1 cellular context compared by ENCODE assay signal in the genomic region with DNA sequence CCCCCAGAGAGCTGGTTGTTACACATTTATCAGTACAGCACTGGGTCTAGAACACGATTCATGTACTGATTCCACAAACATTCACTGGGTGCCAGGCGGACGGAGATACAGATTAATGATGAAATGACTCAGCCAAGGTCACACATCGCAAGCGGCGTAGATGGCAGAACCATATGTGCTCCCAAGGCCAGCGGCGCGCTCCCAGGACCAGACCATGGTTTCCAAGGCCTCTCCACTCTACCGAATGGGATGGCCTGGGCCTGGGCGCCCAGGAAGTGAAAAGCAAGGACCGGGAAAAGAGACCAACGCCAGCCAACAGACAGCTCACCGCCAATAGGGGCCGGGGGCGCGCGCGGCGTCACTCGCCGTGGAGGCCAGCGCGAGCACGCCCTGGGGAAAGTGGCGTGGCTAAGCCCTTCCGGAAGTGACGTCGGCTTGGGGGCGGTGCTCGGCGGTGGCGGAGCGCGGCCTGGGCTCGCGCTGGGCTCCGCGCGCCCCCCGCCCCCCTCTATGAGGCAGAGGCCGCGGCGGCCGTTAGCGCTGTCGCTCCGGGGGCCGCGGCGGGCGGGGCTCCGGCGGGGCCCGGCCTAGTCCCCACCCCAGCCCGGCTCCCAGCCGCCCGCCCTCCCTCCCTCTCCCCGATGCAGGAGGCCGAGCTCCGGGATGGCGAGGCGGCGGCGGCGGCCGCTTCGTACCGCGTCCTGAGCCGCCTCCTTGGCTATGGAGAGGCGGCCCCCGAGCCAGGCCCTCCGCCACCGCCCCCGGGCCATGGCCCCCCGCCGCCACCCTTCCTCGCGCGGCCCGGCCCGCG.
TF ChIP-seq lines count a peak whose summit lies in the region.

A gene with protein sequence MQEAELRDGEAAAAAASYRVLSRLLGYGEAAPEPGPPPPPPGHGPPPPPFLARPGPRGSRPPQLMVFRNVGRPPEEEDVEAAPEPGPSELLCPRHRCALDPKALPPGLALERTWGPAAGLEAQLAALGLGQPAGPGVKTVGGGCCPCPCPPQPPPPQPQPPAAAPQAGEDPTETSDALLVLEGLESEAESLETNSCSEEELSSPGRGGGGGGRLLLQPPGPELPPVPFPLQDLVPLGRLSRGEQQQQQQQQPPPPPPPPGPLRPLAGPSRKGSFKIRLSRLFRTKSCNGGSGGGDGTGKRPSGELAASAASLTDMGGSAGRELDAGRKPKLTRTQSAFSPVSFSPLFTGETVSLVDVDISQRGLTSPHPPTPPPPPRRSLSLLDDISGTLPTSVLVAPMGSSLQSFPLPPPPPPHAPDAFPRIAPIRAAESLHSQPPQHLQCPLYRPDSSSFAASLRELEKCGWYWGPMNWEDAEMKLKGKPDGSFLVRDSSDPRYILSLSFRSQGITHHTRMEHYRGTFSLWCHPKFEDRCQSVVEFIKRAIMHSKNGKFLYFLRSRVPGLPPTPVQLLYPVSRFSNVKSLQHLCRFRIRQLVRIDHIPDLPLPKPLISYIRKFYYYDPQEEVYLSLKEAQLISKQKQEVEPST (plus strand): TSS at position 433 of the 811 bp plus-strand sequence. CDS start 209 bp downstream, at position 642.

TF ChIP-seq in HepG2, 621 proteins besides CTCF, POLR2A, EP300 and RAD21 (continued from another document):
- TF ChIP-seq, protein P1, sequence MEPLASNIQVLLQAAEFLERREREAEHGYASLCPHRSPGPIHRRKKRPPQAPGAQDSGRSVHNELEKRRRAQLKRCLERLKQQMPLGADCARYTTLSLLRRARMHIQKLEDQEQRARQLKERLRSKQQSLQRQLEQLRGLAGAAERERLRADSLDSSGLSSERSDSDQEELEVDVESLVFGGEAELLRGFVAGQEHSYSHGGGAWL (CRISPR knock-in tag; IDR thresholded peaks at IDR 0.05) = peak; percentile 74; the same call in 1 of the 2 replicates
- TF ChIP-seq WIZ (CRISPR knock-in tag; IDR thresholded peaks at IDR 0.05) (no peak), CC2D1A (CRISPR knock-in tag; IDR thresholded peaks at IDR 0.05) (no peak), MIER2 (CRISPR knock-in tag; IDR thresholded peaks at IDR 0.05) (peak; percentile 59; the same call in 1 of the 2 replicates), ZNF547 (CRISPR knock-in tag; IDR thresholded peaks at IDR 0.05) (no peak; the same call in 1 of the 2 replicates), ZNF264 (CRISPR knock-in tag; IDR thresholded peaks at IDR 0.05) (peak; percentile 95), PHF5A (CRISPR knock-in tag; IDR thresholded peaks at IDR 0.05; ENCODE audit: low read depth, unreplicated experiment) (no peak), JUNB (CRISPR knock-in tag; IDR thresholded peaks at IDR 0.05; ENCODE audit: borderline replicate concordance) (no peak), ZNF616 (CRISPR knock-in tag; IDR thresholded peaks at IDR 0.05; ENCODE audit: low read depth) (0 out of 2 replicates have a peak, but pooled peaks have one; percentile 61), KDM3A (CRISPR knock-in tag; IDR thresholded peaks at IDR 0.05; ENCODE audit: low read depth) (0 out of 2 replicates have a peak, but pooled peaks have one; percentile 82), ZNF709 (CRISPR knock-in tag; IDR thresholded peaks at IDR 0.05) (peak; percentile 59; the same call in 1 of the 2 replicates), ZSCAN9 (CRISPR knock-in tag; IDR thresholded peaks at IDR 0.05; ENCODE audit: borderline replicate concordance) (0 out of 2 replicates have a peak, but pooled peaks have one; percentile 62), DNMT3B (CRISPR knock-in tag; conservative IDR thresholded peaks at IDR 0.05) (peak; percentile 97; the same call in 1 of the 2 replicates), HNRNPUL1 (IDR thresholded peaks at IDR 0.05; ENCODE audit: low read depth, low read length) (no peak), SNAPC2 (CRISPR knock-in tag; IDR thresholded peaks at IDR 0.05) (no peak)
- TF ChIP-seq, protein P2, sequence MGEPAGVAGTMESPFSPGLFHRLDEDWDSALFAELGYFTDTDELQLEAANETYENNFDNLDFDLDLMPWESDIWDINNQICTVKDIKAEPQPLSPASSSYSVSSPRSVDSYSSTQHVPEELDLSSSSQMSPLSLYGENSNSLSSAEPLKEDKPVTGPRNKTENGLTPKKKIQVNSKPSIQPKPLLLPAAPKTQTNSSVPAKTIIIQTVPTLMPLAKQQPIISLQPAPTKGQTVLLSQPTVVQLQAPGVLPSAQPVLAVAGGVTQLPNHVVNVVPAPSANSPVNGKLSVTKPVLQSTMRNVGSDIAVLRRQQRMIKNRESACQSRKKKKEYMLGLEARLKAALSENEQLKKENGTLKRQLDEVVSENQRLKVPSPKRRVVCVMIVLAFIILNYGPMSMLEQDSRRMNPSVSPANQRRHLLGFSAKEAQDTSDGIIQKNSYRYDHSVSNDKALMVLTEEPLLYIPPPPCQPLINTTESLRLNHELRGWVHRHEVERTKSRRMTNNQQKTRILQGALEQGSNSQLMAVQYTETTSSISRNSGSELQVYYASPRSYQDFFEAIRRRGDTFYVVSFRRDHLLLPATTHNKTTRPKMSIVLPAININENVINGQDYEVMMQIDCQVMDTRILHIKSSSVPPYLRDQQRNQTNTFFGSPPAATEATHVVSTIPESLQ (CRISPR knock-in tag; conservative IDR thresholded peaks at IDR 0.05) = no peak; the same call in 1 of the 2 replicates
- TF ChIP-seq, protein P3, sequence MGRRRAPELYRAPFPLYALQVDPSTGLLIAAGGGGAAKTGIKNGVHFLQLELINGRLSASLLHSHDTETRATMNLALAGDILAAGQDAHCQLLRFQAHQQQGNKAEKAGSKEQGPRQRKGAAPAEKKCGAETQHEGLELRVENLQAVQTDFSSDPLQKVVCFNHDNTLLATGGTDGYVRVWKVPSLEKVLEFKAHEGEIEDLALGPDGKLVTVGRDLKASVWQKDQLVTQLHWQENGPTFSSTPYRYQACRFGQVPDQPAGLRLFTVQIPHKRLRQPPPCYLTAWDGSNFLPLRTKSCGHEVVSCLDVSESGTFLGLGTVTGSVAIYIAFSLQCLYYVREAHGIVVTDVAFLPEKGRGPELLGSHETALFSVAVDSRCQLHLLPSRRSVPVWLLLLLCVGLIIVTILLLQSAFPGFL (CRISPR knock-in tag; IDR thresholded peaks at IDR 0.05) = no peak
